In the genomic region with DNA sequence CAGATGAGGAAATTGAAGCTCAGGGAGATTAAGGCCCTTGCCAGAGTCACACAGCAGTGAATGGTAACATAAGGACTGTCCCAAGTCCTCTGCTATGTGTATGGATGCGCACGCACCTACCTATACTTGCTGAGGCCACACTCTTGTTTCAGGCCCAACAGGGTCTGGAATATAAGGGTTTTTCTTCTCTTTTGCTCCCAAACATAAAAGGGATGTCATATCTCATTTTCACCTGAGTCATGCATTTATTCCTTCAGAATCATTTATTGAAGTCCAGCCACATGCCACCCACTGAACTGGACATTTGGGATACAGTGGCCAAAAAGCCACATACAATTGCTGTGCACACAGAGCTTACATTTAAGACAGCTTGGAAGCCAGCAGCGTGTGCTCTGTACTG, we compare ENCODE assay signal across 1 cellular context.
TF ChIP-seq lines count a peak whose summit lies in the region.

No MANE protein-coding gene starts in this region.

TF ChIP-seq in IMR-90, 13 proteins besides CTCF, POLR2A, EP300 and RAD21 (continued from another document):
- TF ChIP-seq, protein P1, sequence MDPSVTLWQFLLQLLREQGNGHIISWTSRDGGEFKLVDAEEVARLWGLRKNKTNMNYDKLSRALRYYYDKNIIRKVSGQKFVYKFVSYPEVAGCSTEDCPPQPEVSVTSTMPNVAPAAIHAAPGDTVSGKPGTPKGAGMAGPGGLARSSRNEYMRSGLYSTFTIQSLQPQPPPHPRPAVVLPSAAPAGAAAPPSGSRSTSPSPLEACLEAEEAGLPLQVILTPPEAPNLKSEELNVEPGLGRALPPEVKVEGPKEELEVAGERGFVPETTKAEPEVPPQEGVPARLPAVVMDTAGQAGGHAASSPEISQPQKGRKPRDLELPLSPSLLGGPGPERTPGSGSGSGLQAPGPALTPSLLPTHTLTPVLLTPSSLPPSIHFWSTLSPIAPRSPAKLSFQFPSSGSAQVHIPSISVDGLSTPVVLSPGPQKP (IDR thresholded peaks at IDR 0.05; ENCODE audit: borderline replicate concordance, low read depth, low read length): no peak
- TF ChIP-seq MAZ (IDR thresholded peaks at IDR 0.05; ENCODE audit: borderline replicate concordance, low read depth, low read length): no peak
- TF ChIP-seq BHLHE40 (IDR thresholded peaks at IDR 0.05; ENCODE audit: low read depth, low read length): no peak
- no peak for TF ChIP-seq NFE2L2 (IDR thresholded peaks at IDR 0.05; ENCODE audit: low read depth, low read length)
- TF ChIP-seq, protein P2, sequence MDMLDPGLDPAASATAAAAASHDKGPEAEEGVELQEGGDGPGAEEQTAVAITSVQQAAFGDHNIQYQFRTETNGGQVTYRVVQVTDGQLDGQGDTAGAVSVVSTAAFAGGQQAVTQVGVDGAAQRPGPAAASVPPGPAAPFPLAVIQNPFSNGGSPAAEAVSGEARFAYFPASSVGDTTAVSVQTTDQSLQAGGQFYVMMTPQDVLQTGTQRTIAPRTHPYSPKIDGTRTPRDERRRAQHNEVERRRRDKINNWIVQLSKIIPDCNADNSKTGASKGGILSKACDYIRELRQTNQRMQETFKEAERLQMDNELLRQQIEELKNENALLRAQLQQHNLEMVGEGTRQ (IDR thresholded peaks at IDR 0.05; ENCODE audit: low read depth, low read length): no peak
